Comparison of ENCODE assay signal across 9 cellular contexts in genomic region chr6:14734416-14735340, GRCh38.
DNase-seq lines count a peak whose midpoint lies in the region; ATAC-seq, FAIRE-seq and TF ChIP-seq lines count a peak whose summit lies in the region.
"Had no signal": no experiment of that assay in that cellular context is flagged by ENCODE, and none has a peak within 500 bp of the region (broad histone marks: within the 10 kb centered on the region; RNA-seq: fewer than 3 reads in every experiment).

No MANE protein-coding gene starts in this region.

- peaks cover 55% of the 10 kb centered on the region for H3K4me1 Mint-ChIP-seq in nephron progenitor cell

- FAIRE-seq in A549 (lab: Jason Lieb, UNC): no peak

- no peak for TF ChIP-seq POLR2A in A549 (IDR thresholded peaks at IDR 0.05; ENCODE audit: low read length)
- TF ChIP-seq POLR2A in upper lobe of left lung (IDR thresholded peaks at IDR 0.05): peak in 1 of 4 donors; percentile 36

- no peaks in the 10 kb centered on the region for H3K9me3 Mint-ChIP-seq in nephron progenitor cell

- H3K9me3 ChIP-seq in A549: no peaks in the 10 kb centered on the region; the same call in 2 of the 3 replicates
- no peaks in the 10 kb centered on the region for H3K9me3 ChIP-seq in upper lobe of left lung

- H3K27me3 ChIP-seq in upper lobe of left lung: no peaks in the 10 kb centered on the region

- DNase-seq in A549 (ENCODE audit: low read depth in 1 of 2, low spot score in 1 of 2): peak in 1 of 2 experiments; percentile 18
- peak; percentile 97 for DNase-seq in SK-MEL-5 (ENCODE audit: low read depth, low spot score)
- DNase-seq in fibroblast of gingiva (ENCODE audit: low read depth): peak; percentile 71
- no peak for DNase-seq in upper lobe of left lung
- no peak for DNase-seq in nephron progenitor cell
- no peak for DNase-seq in NCI-H82 (lab: John Stamatoyannopoulos, UW)

- in situ Hi-C loops in SK-MEL-5 (cut with HindIII; ENCODE audit: low pct_unique_long_range_greater_than_20kb, low sequenced_read_pairs): no loop called here

- H3K36me3 ChIP-seq in upper lobe of left lung: no peaks in the 10 kb centered on the region

- peaks cover 37% of the 10 kb centered on the region for H3K4me1 ChIP-seq in A549
- H3K4me1 ChIP-seq in upper lobe of left lung: peaks cover 0 to 16% (median 9%) of the 10 kb centered on the region in 4 donors

- peaks cover 22% of the 10 kb centered on the region for H3K27me3 Mint-ChIP-seq in nephron progenitor cell (ENCODE audit: low read depth, poor library complexity)

- CTCF ChIA-PET in A549 (lab: Yijun Ruan, JAX): no interaction called here

- WGBS in A549 (ENCODE audit: missing lambda C conversion rate): 60% methylated on average over 5 of the region's 5 CpGs
- 44 to 60% methylated on average over 5 of the region's 5 CpGs for WGBS in upper lobe of left lung, 2 donors

- H3K4me3 Mint-ChIP-seq in nephron progenitor cell: no peak overlapping the region
- H3K4me3 Mint-ChIP-seq: brain had no signal

- ATAC-seq in A549 (no peak), GM18520 (IDR thresholded peaks at IDR 0.05; ENCODE audit: unreplicated experiment) (peak; percentile 78), HG03045 (IDR thresholded peaks at IDR 0.05; ENCODE audit: unreplicated experiment) (peak; percentile 67), upper lobe of left lung (ENCODE audit: low FRiP score in 2 of 2) (peak; percentile 28 to 69)

- no peak overlapping the region for H3K27ac Mint-ChIP-seq in nephron progenitor cell

- TF ChIP-seq CTCF in A549 (IDR thresholded peaks at IDR 0.05): no peak
- TF ChIP-seq CTCF in upper lobe of left lung (IDR thresholded peaks at IDR 0.05): no peak
- TF ChIP-seq CTCF in nephron progenitor cell (IDR thresholded peaks at IDR 0.05): no peak

- peak overlapping the region; percentile 23; the same call in 2 of the 3 replicates for H3K4me2 ChIP-seq in A549

- POLR2A ChIA-PET in A549 (lab: Yijun Ruan, JAX): no interaction called here

- TF ChIP-seq EP300 in A549 (IDR thresholded peaks at IDR 0.05): no peak
- peak in 1 of 4 donors; percentile 62 for TF ChIP-seq EP300 in upper lobe of left lung (IDR thresholded peaks at IDR 0.05)

- no peak for TF ChIP-seq RAD21 in A549 (conservative IDR thresholded peaks at IDR 0.05 in 1 of 2, IDR thresholded peaks at IDR 0.05 in 1 of 2)

- H3K27ac ChIP-seq in A549: peak overlapping the region; percentile 74 to 89
- peak overlapping the region in 3 of 4 donors; percentile 23 to 74 (median 50) for H3K27ac ChIP-seq in upper lobe of left lung

- H3K36me3 Mint-ChIP-seq in nephron progenitor cell (ENCODE audit: low read depth): no peaks in the 10 kb centered on the region
- H3K36me3 Mint-ChIP-seq: brain had no signal

- no peak overlapping the region for H3K4me3 ChIP-seq in A549
- H3K4me3 ChIP-seq in upper lobe of left lung: no peak overlapping the region

TF ChIP-seq in A549, 52 proteins besides CTCF, POLR2A, EP300 and RAD21:
- peak; percentile 66 for TF ChIP-seq NFE2L2 (conservative IDR thresholded peaks at IDR 0.05; ENCODE audit: low read length)
- TF ChIP-seq EHF (CRISPR knock-in tag; IDR thresholded peaks at IDR 0.05): no peak
- TF ChIP-seq MAFK (IDR thresholded peaks at IDR 0.05; ENCODE audit: partially characterized antibody): peak; percentile 82

Comparison
In these comparisons a context has a peak if more than half of its experiments do, and no peak if none do; other contexts are left out.
1. ATAC-seq: peak in GM18520 (single experiment), HG03045 (single experiment) and upper lobe of left lung (2 of 2); none in A549 (0 of 2).
2. DNase-seq: peak in SK-MEL-5 (single experiment) and fibroblast of gingiva (single experiment); none in upper lobe of left lung (0 of 2), nephron progenitor cell (single experiment) and NCI-H82 (single experiment).